26 cellular contexts compared by ENCODE assay signal in the genomic region with DNA sequence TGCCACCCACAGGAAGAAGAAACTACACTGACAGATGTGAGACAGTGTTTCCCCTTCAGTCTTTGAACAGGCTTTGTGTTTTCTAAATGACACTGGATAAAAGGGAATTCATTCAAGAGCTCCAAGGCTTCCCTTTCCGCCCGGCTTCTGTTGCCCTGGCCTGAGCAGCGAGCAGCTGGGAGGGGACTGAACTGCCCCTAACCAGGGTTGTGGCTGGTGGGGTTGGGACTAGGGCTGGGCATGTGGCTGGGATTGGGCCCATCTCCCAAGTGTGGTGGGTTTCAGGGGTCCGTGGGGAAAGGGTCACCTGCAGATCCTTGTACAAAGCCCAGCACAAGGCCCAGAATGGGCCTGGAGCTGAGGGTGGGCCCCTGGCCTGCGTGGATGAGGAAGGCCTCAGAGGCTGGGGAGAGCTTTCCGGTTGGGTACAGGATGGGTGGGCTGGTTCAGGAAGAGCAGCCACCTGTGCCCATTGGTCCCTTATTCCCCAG. TPM values are rescaled to one million over a fixed set of nuclear protein-coding genes. Genes with fewer than 3 reads are reported as not detected.
DNase-seq lines count a peak whose midpoint lies in the region; ATAC-seq and TF ChIP-seq lines count a peak whose summit lies in the region.
"Had no signal": no experiment of that assay in that cellular context is flagged by ENCODE, and none has a peak within 500 bp of the region (broad histone marks: within the 10 kb centered on the region; RNA-seq: fewer than 3 reads in every experiment).

No MANE protein-coding gene starts in this region.

- no peaks in the 10 kb centered on the region for H3K27me3 Mint-ChIP-seq in activated B cell treated with CpG ODN at 0.5 μM for 24 hours
- H3K27me3 Mint-ChIP-seq: activated CD8-positive, alpha-beta memory T cell treated with anti-CD3 and anti-CD28 coated beads, Interleukin-2, amount 10 ng/mL, durations not matched to agents 7 days and 5 days; naive thymus-derived CD4-positive, alpha-beta T cell had no signal

- H3K36me3 Mint-ChIP-seq in activated B cell treated with CpG ODN at 0.5 μM for 24 hours (ENCODE audit: low read depth): peaks cover 37% of the 10 kb centered on the region

- POLR2A ChIA-PET in activated B cell treated with CpG ODN at 0.5 μM for 24 hours (lab: Charles Lee): no interaction called here

- DNase-seq in activated effector memory CD4-positive, alpha-beta T cell treated with anti-CD3 and anti-CD28 coated beads, Interleukin-2, amount 50 U/mL, for 16 hours: peak; percentile 60
- DNase-seq in activated effector memory CD4-positive, alpha-beta T cell treated with Interleukin-2 at 50 U/mL for 16 hours: no peak
- DNase-seq in activated B cell treated with CpG ODN at 0.5 μM for 24 hours (peak; percentile 14), medulla oblongata (ENCODE audit: extremely low spot score) (peak; percentile 88), substantia nigra (lab: John Stamatoyannopoulos, UW) (peak in 16 of 49 donors; percentile 14 to 56 (median 32))
- DNase-seq: activated CD4-positive, alpha-beta T cell treated with anti-CD3 and anti-CD28 coated beads for 4 hours; activated CD8-positive, alpha-beta memory T cell treated with anti-CD3 and anti-CD28 coated beads, Interleukin-2, amount 10 ng/mL, durations not matched to agents 7 days and 5 days; activated gamma-delta T cell treated with Interleukin-2 at 50 U/mL for 16 hours; effector memory CD4-positive, alpha-beta T cell; HFFc6; KBM-7; mesenchymal stem cell; naive thymus-derived CD4-positive, alpha-beta T cell; NCI-H146; NCI-H2171 treated with DMSO at 0.1 percent for 48 hours; NCI-H526 treated with DMSO at 0.1 percent for 48 hours; stimulated activated CD4-positive, alpha-beta T cell treated with anti-CD3 and anti-CD28 coated beads, Interleukin-4, amount 100 ng/mL, for 24 hours had no signal

- intact Hi-C loops in activated B cell treated with CpG ODN at 0.5 μM for 24 hours (cut with micrococcal nuclease): no loop called here

- CTCF ChIA-PET in activated B cell treated with CpG ODN at 0.5 μM for 24 hours (lab: Charles Lee): interaction anchor here (1.0 to 4.0 kb wide), 4 partner anchors 27 to 39 kb away, joined by 3 to 25 read pairs (median 3); a partner anchor contains a TSS

- no peak for TF ChIP-seq CTCF in activated B cell treated with CpG ODN at 0.5 μM for 24 hours (IDR thresholded peaks at IDR 0.05)

- no peak overlapping the region for H3K27ac Mint-ChIP-seq in activated B cell treated with CpG ODN at 0.5 μM for 24 hours
- H3K27ac Mint-ChIP-seq: activated CD8-positive, alpha-beta memory T cell treated with anti-CD3 and anti-CD28 coated beads, Interleukin-2, amount 10 ng/mL, durations not matched to agents 7 days and 5 days; HFFc6; progenitor cell of endocrine pancreas had no signal

- H3K27ac ChIP-seq in substantia nigra (ENCODE audit: low read depth, low read length, poor library complexity, severe bottlenecking): peak overlapping the region; percentile 78
- H3K27ac ChIP-seq: BLaER1, esophagus muscularis mucosa, gastrocnemius medialis had no signal

- no peak for ATAC-seq in activated B cell treated with CpG ODN at 0.5 μM for 24 hours (ENCODE audit: low read depth)
- ATAC-seq in HG02623 (IDR thresholded peaks at IDR 0.05; ENCODE audit: unreplicated experiment): no peak
- no peak for ATAC-seq in HG03045 (IDR thresholded peaks at IDR 0.05; ENCODE audit: unreplicated experiment)
- ATAC-seq in GM18505 (IDR thresholded peaks at IDR 0.05; ENCODE audit: unreplicated experiment): no peak
- ATAC-seq: activated CD8-positive, alpha-beta memory T cell treated with anti-CD3 and anti-CD28 coated beads, Interleukin-2, amount 10 ng/mL, durations not matched to agents 7 days and 5 days; gastrocnemius medialis; naive thymus-derived CD4-positive, alpha-beta T cell had no signal

- TF ChIP-seq POLR2A in GM18505 (IDR thresholded peaks at IDR 0.05; ENCODE audit: borderline replicate concordance, extremely low read depth, insufficient read depth, insufficient read length): no peak

- no peaks in the 10 kb centered on the region for H3K9me3 Mint-ChIP-seq in activated B cell treated with CpG ODN at 0.5 μM for 24 hours
- H3K9me3 Mint-ChIP-seq: HFFc6; naive thymus-derived CD4-positive, alpha-beta T cell had no signal

- peaks cover 27% of the 10 kb centered on the region for H3K4me1 Mint-ChIP-seq in activated B cell treated with CpG ODN at 0.5 μM for 24 hours

- H3K4me3 Mint-ChIP-seq in activated B cell treated with CpG ODN at 0.5 μM for 24 hours: no peak overlapping the region
- H3K4me3 Mint-ChIP-seq: activated CD8-positive, alpha-beta memory T cell treated with anti-CD3 and anti-CD28 coated beads, Interleukin-2, amount 10 ng/mL, durations not matched to agents 7 days and 5 days; HFFc6 had no signal

RNA-seq across cellular contexts. Expression of a gene that starts 10.4 kb away (rescaled TPM):
- 21.6 and 23.8 TPM in 2 replicates for total RNA-seq in activated B cell treated with CpG ODN at 0.5 μM for 24 hours

RNA-seq across cellular contexts. Expression of a gene that starts 28.4 kb away (rescaled TPM):
- 2.4 and 6.5 TPM in 2 replicates for total RNA-seq in activated B cell treated with CpG ODN at 0.5 μM for 24 hours

RNA-seq across cellular contexts. Expression of a gene that starts 38.0 kb away (rescaled TPM):
- total RNA-seq in activated B cell treated with CpG ODN at 0.5 μM for 24 hours: 0.10 and 0.11 TPM in 2 replicates
- total RNA-seq: A673, G401, gastrocnemius medialis had no signal
